ENCODE assay signal across 9 cellular contexts in genomic region chrX:71198066-71198465, GRCh38. TPM values are rescaled to one million over a fixed set of nuclear protein-coding genes. Genes with fewer than 3 reads are reported as not detected.
DNase-seq lines count a peak whose midpoint lies in the region; ATAC-seq and TF ChIP-seq lines count a peak whose summit lies in the region.
"Had no signal": no experiment of that assay in that cellular context is flagged by ENCODE, and none has a peak within 500 bp of the region (broad histone marks: within the 10 kb centered on the region; RNA-seq: fewer than 3 reads in every experiment).

No MANE protein-coding gene starts in this region.

- intact Hi-C loops in natural killer cell (cut with micrococcal nuclease) = no loop called here

- peak overlapping the region; percentile 83 for H3K4me3 Mint-ChIP-seq in natural killer cell

- TF ChIP-seq CTCF in natural killer cell (IDR thresholded peaks at IDR 0.05) = no peak

- ATAC-seq in GM18867 (IDR thresholded peaks at IDR 0.05; ENCODE audit: unreplicated experiment) (peak; percentile 76), HG02870 (IDR thresholded peaks at IDR 0.05; ENCODE audit: unreplicated experiment) (peak; percentile 73), natural killer cell (peak in 1 of 3 donors; percentile 18)

- DNase-seq in SIG-M5 (lab: John Stamatoyannopoulos, UW) = peak; percentile 36
- DNase-seq in natural killer cell = no peak
- no peak for DNase-seq in NCI-H1436 (lab: John Stamatoyannopoulos, UW)
- DNase-seq in 8988T = no peak
- no peak for DNase-seq in NCI-H446 treated with DMSO at 0.1 percent for 48 hours (lab: John Stamatoyannopoulos, UW)
- no peak for DNase-seq in cerebellum (ENCODE audit: low spot score)

- H3K36me3 Mint-ChIP-seq in natural killer cell = no peaks in the 10 kb centered on the region

- H3K27me3 Mint-ChIP-seq in natural killer cell (ENCODE audit: low read depth in 2 of 2) = no peaks in the 10 kb centered on the region

- H3K9me3 Mint-ChIP-seq in natural killer cell = no peaks in the 10 kb centered on the region

- H3K4me1 Mint-ChIP-seq in natural killer cell = peaks cover 17 to 26% of the 10 kb centered on the region in 2 donors

- peak overlapping the region; percentile 58 to 84 for H3K27ac Mint-ChIP-seq in natural killer cell

RNA-seq across cellular contexts. Expression of gene GJB1, which starts 25.0 kb away (rescaled TPM):
- total RNA-seq in natural killer cell = not detected
- not detected for total RNA-seq in cerebellum
- total RNA-seq: myocyte had no signal

RNA-seq across cellular contexts. Expression of gene NLGN3, which starts 53.4 kb away (rescaled TPM):
- 1 to 10 TPM; 4.0 to 4.3 (median 4.0) TPM for total RNA-seq in natural killer cell
- total RNA-seq in cerebellum = 21.4 TPM

RNA-seq across cellular contexts. Expression of gene ZMYM3, which starts 55.9 kb away (rescaled TPM):
- total RNA-seq in natural killer cell = 10 to 100 TPM; 18.0 to 21.0 (median 20.4) TPM
- 27.9 TPM for total RNA-seq in cerebellum
